Comparison of ENCODE assay signal across 24 cellular contexts in genomic region chr12:76206039-76206676, GRCh38.
DNase-seq lines count a peak whose midpoint lies in the region; ATAC-seq, FAIRE-seq and TF ChIP-seq lines count a peak whose summit lies in the region.
"Had no signal": no experiment of that assay in that cellular context is flagged by ENCODE, and none has a peak within 500 bp of the region (broad histone marks: within the 10 kb centered on the region; RNA-seq: fewer than 3 reads in every experiment).

No MANE protein-coding gene starts in this region.

- peaks cover 23% of the 10 kb centered on the region for H3K27me3 Mint-ChIP-seq in activated CD4-positive, alpha-beta T cell treated with anti-CD3 and anti-CD28 coated beads, Interleukin-2, amount 10 ng/mL, durations not matched to agents 7 days and 5 days

- ATAC-seq in sciatic nerve = peak; percentile 66
- ATAC-seq: GM12878 had no signal

- no peak for FAIRE-seq in GM12891 (lab: Jason Lieb, UNC)
- FAIRE-seq: A204.1, GM12878, GM19239 had no signal

- no peaks in the 10 kb centered on the region for H3K36me3 Mint-ChIP-seq in activated CD4-positive, alpha-beta T cell treated with anti-CD3 and anti-CD28 coated beads, Interleukin-2, amount 10 ng/mL, durations not matched to agents 7 days and 5 days (ENCODE audit: low read depth)
- H3K36me3 Mint-ChIP-seq: CD14-positive monocyte; CD4-positive, alpha-beta memory T cell; CD4-positive, CD25-positive, alpha-beta regulatory T cell; CD8-positive, alpha-beta memory T cell had no signal

- H3K4me1 Mint-ChIP-seq in activated CD4-positive, alpha-beta T cell treated with anti-CD3 and anti-CD28 coated beads, Interleukin-2, amount 10 ng/mL, durations not matched to agents 7 days and 5 days = no peaks in the 10 kb centered on the region
- H3K4me1 Mint-ChIP-seq: CD14-positive monocyte; CD4-positive, alpha-beta memory T cell; CD4-positive, CD25-positive, alpha-beta regulatory T cell; CD8-positive, alpha-beta memory T cell had no signal

- H3K4me3 Mint-ChIP-seq in activated CD4-positive, alpha-beta T cell treated with anti-CD3 and anti-CD28 coated beads, Interleukin-2, amount 10 ng/mL, durations not matched to agents 7 days and 5 days = no peak overlapping the region
- H3K4me3 Mint-ChIP-seq: CD14-positive monocyte; CD4-positive, alpha-beta memory T cell; CD4-positive, CD25-positive, alpha-beta regulatory T cell; CD8-positive, alpha-beta memory T cell had no signal

- intact Hi-C loops in sciatic nerve (cut with DNase I) (no loop called here), cardiac septum (cut with DNase I) (no loop called here)

- no peak for TF ChIP-seq POLR2A in GM12891 (IDR thresholded peaks at IDR 0.05; ENCODE audit: low read depth, low read length)

- POLR2A ChIA-PET in activated CD4-positive, alpha-beta T cell treated with anti-CD3 and anti-CD28 coated beads, Interleukin-2, amount 10 ng/mL, durations not matched to agents 7 days and 5 days (lab: Charles Lee) = no interaction called here

- DNase-seq in amniotic epithelial cell (ENCODE audit: low read depth) = peak; percentile 20
- DNase-seq in sciatic nerve (ENCODE audit: low spot score) = no peak
- DNase-seq in activated CD4-positive, alpha-beta T cell treated with anti-CD3 and anti-CD28 coated beads, Interleukin-2, amount 10 ng/mL, durations not matched to agents 7 days and 5 days = no peak
- DNase-seq in cardiac septum (ENCODE audit: low spot score) = no peak
- DNase-seq in GM12891 (ENCODE audit: insufficient read length, low spot score) = no peak
- DNase-seq: 8988T; ACHN; BE2C; C1 segment of cervical spinal cord; CD4-positive, alpha-beta memory T cell; CD4-positive, CD25-positive, alpha-beta regulatory T cell; CD8-positive, alpha-beta memory T cell; COR-L47; DMS 273 treated with DMSO at 0.1 percent for 48 hours; DMS153; DMS53; DMS79; DND-41; EL; GDM1 had no signal

- peaks cover 3% of the 10 kb centered on the region for H3K9me3 Mint-ChIP-seq in activated CD4-positive, alpha-beta T cell treated with anti-CD3 and anti-CD28 coated beads, Interleukin-2, amount 10 ng/mL, durations not matched to agents 7 days and 5 days

- H3K27ac Mint-ChIP-seq in activated CD4-positive, alpha-beta T cell treated with anti-CD3 and anti-CD28 coated beads, Interleukin-2, amount 10 ng/mL, durations not matched to agents 7 days and 5 days = no peak overlapping the region
- H3K27ac Mint-ChIP-seq: CD14-positive monocyte; CD4-positive, alpha-beta memory T cell; CD4-positive, CD25-positive, alpha-beta regulatory T cell had no signal

- CTCF ChIA-PET in activated CD4-positive, alpha-beta T cell treated with anti-CD3 and anti-CD28 coated beads, Interleukin-2, amount 10 ng/mL, durations not matched to agents 7 days and 5 days (lab: Charles Lee) = no interaction called here

TF ChIP-seq in GM12891, 5 proteins besides CTCF, POLR2A, EP300 and RAD21:
- TF ChIP-seq SPI1 (IDR thresholded peaks at IDR 0.05; ENCODE audit: low read depth, low read length) (no peak), POU2F2 (IDR thresholded peaks at IDR 0.05; ENCODE audit: low read depth, low read length) (no peak), TAF1 (IDR thresholded peaks at IDR 0.05; ENCODE audit: low read depth, low read length) (no peak)
